8 cellular contexts compared by ENCODE assay signal in the genomic region with DNA sequence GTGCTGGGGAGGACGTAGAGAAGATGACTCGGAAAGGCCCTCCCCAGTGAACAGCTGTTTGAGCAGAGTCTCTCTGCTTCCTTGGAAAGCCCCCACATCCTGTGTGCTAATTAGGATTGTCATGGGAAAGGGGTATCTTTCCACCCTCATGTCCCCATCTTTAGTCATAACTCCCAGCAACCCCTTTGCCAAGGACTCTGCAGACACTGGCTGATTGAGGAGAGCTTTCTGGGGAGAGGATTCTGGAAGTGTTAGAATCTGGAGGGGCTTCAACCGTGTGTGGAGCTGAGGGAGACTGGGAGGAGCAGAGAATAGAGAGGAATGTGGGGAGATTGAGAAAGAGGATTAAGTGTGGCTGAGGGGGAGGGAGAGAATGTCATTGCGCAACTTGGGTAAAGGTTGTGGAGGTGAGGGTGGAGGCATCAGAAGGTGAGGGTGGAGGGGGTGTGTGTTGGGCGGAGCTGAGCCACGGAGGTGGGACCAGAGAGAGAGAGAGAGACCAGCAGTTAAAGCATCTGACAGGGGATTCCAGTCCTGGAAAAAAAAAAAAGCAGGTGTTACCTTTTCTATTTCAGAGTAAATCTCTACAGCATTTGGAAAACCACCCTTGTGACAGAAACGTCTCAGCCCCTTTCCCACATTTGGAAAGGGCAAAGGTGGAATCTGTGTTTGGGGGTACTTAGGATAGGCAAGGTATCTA. TPM values are rescaled to one million over a fixed set of nuclear protein-coding genes. Genes with fewer than 3 reads are reported as not detected.
A peak's percentile ranks its signal among the peaks of the same experiment; 100 is the strongest.
DNase-seq lines count a peak whose midpoint lies in the region; ATAC-seq, FAIRE-seq and TF ChIP-seq lines count a peak whose summit lies in the region.

No MANE protein-coding gene starts in this region.

- ATAC-seq in GM18498 (IDR thresholded peaks at IDR 0.05; ENCODE audit: unreplicated experiment) (no peak), HG03025 (IDR thresholded peaks at IDR 0.05; ENCODE audit: low FRiP score, unreplicated experiment) (no peak), HG02610 (IDR thresholded peaks at IDR 0.05; ENCODE audit: unreplicated experiment) (no peak)

- H3K4me1 ChIP-seq in adipocyte (ENCODE audit: control insufficient read depth, insufficient read depth, low read length) (peaks cover 50% of the 10 kb centered on the region), small intestine (ENCODE audit: control insufficient read depth in 2 of 2, insufficient read depth in 1 of 2, low read depth in 1 of 2, low read length in 1 of 2) (peaks cover 7 to 10% of the 10 kb centered on the region in 2 donors)

- H3K27me3 ChIP-seq in adipocyte (replicated peaks; ENCODE audit: control insufficient read depth, insufficient read depth, low read length) (no peaks in the 10 kb centered on the region), kidney epithelial cell (ENCODE audit: control insufficient read depth, insufficient read depth, low read length) (no peaks in the 10 kb centered on the region), small intestine (ENCODE audit: control insufficient read depth in 2 of 2, insufficient read depth in 2 of 2, low read length in 2 of 2) (no peaks in the 10 kb centered on the region)

- H3K27ac ChIP-seq in small intestine (ENCODE audit: low read depth in 1 of 2, low read length in 1 of 2) = peak overlapping the region; percentile 92 to 97

- TF ChIP-seq CTCF in GM20000 (IDR thresholded peaks at IDR 0.05; ENCODE audit: extremely low read depth, missing control alignments) = no peak
- TF ChIP-seq CTCF in kidney epithelial cell (IDR thresholded peaks at IDR 0.05; ENCODE audit: insufficient read depth, low read length, poor library complexity, severe bottlenecking) = no peak

- 4 to 29% (median 21%) methylated on average over 7 of the region's 7 CpGs for WGBS in small intestine, 3 donors

- H3K4me3 ChIP-seq in adipocyte (ENCODE audit: low read length) (peak overlapping the region; percentile 90), kidney epithelial cell (ENCODE audit: low read depth, low read length) (peak overlapping the region; percentile 48), small intestine (ENCODE audit: low read depth in 1 of 2, low read length in 2 of 2) (peak overlapping the region; percentile 76 to 84)

- H3K36me3 ChIP-seq in adipocyte (ENCODE audit: control insufficient read depth, insufficient read depth, low read length, severe bottlenecking) = no peaks in the 10 kb centered on the region
- H3K36me3 ChIP-seq in kidney epithelial cell (ENCODE audit: control insufficient read depth, insufficient read depth, low read length) = no peaks in the 10 kb centered on the region
- no peaks in the 10 kb centered on the region for H3K36me3 ChIP-seq in small intestine (ENCODE audit: control insufficient read depth in 2 of 2, insufficient read depth in 2 of 2, low read length in 2 of 2)

- FAIRE-seq in small intestine (lab: Jason Lieb, UNC) = no peak

- H3K9me3 ChIP-seq in adipocyte (ENCODE audit: control insufficient read depth, low read length) (no peaks in the 10 kb centered on the region), small intestine (ENCODE audit: control insufficient read depth, low read depth) (no peaks in the 10 kb centered on the region)

- DNase-seq in GM20000 (ENCODE audit: low spot score) = peak; percentile 41
- DNase-seq in adipocyte (ENCODE audit: low read depth) = peak; percentile 75
- no peak for DNase-seq in kidney epithelial cell (ENCODE audit: low read depth)
- DNase-seq in small intestine = peak; percentile 95
- no peak for DNase-seq in NCI-H1092 (lab: John Stamatoyannopoulos, UW)

- peak overlapping the region; percentile 92 for H3K9ac ChIP-seq in adipocyte (ENCODE audit: low read length)

RNA-seq across cellular contexts. Expression of a gene that starts 2.2 kb away (rescaled TPM):
- total RNA-seq in kidney epithelial cell = 7.4 and 9.1 TPM in 2 replicates
- 10 to 100 TPM; 12.2 to 23.8 (median 21.0) TPM for polyA plus RNA-seq in small intestine

RNA-seq across cellular contexts. Expression of a gene that starts 31.5 kb away (rescaled TPM):
- total RNA-seq in kidney epithelial cell = 22.2 and 27.2 TPM in 2 replicates
- 10 to 100 TPM; 16.2 to 19.5 (median 17.9) TPM for polyA plus RNA-seq in small intestine

RNA-seq across cellular contexts. Expression of a gene that starts 38.6 kb away (rescaled TPM):
- total RNA-seq in kidney epithelial cell = 0.27 TPM in 1 of 2 replicates, not detected in the other
- polyA plus RNA-seq in small intestine = 1 to 10 TPM; 1.8 to 8.8 (median 6.5) TPM

Comparison
In these comparisons a context has a peak if more than half of its experiments do, and no peak if none do; other contexts are left out.
1. DNase-seq: peak in GM20000 (single experiment), adipocyte (single experiment) and small intestine (single experiment); none in kidney epithelial cell (single experiment) and NCI-H1092 (single experiment).
2. Peak in every context shown above with its lines, with median percentiles within 50 percentile points of each other: H3K4me3 ChIP-seq.